23 cellular contexts compared by ENCODE assay signal in the genomic region with DNA sequence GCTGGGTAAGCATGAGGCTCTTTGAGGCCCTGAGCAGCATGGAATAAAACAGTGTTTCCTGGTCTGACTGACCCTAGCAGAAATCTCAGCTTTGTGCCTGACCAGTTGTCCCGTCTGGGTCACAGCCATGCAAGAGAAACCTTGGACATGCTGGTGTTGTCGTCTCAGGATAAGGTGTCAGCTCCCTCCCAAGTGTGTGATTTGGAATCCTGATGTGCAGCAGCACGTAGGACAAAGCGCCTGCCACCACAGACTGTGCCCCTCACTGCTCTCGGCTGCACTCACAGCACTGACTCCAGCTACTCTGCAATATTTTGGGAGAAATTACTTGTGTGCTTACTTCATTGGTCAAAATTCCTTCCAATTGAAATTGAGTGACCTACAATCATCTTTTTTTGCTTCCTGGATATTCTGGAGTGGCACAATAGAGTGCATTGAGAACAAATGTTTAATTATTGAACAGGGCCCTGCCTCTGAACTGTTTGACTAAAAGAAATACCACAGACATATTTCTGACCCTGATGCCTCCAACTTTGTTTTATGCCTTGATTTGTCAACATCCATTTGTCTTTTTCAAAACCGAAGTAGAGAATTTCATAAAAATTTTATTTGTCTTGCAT.
"Had no signal": no experiment of that assay in that cellular context is flagged by ENCODE, and none has a peak within 500 bp of the region (broad histone marks: within the 10 kb centered on the region; RNA-seq: fewer than 3 reads in every experiment).

No MANE protein-coding gene starts in this region.

- H3K9me3 ChIP-seq: right lobe of liver, testis, uterus had no signal

- ATAC-seq: activated CD8-positive, alpha-beta T cell treated with anti-CD3 and anti-CD28 coated beads, Interleukin-2, amount 10 ng/mL, durations not matched to agents 7 days and 5 days; esophagus mucosa; left ventricle myocardium superior; natural killer cell treated with Interleukin-12 subunit alpha and Interleukin-12 subunit beta and Interleukin-15 and Interleukin-18, amount 100 ng/mL, for 72 hours; right lobe of liver; stimulated activated memory B cell treated with anti-CD40 and anti-IgM and Interleukin-4, amounts not matched to agents 10 μg/mL and 1 μg/mL and 100 μg/mL, for 72 hours had no signal

- H3K36me3 ChIP-seq: brain microvascular endothelial cell, right lobe of liver, uterus had no signal

- DNase-seq: activated CD4-positive, alpha-beta T cell treated with anti-CD3 and anti-CD28 coated beads for 1 hour; activated CD4-positive, alpha-beta T cell treated with anti-CD3 and anti-CD28 coated beads, Interleukin-2, amount 50 U/mL, for 1 hour; activated CD8-positive, alpha-beta T cell treated with anti-CD3 and anti-CD28 coated beads, Interleukin-2, amount 10 ng/mL, durations not matched to agents 7 days and 5 days; activated naive CD4-positive, alpha-beta T cell treated with Interleukin-2 at 50 U/mL for 16 hours; activated T-cell treated with anti-CD3 and anti-CD28 coated beads, Interleukin-2, amount 50 U/mL, for 24 hours; aorta; brain microvascular endothelial cell; effector memory CD4-positive, alpha-beta T cell; hippocampal formation; left ventricle myocardium superior; mammary epithelial cell; nucleus accumbens; right lobe of liver; small intestine; stimulated activated CD4-positive, alpha-beta T cell treated with anti-CD3 and anti-CD28 coated beads, Interleukin-2, amount 100 ng/mL, for 24 hours; T-helper 1 cell; testis; uterus had no signal

- H3K36me3 Mint-ChIP-seq: mesothelial cell of epicardium; natural killer cell treated with Interleukin-12 subunit alpha and Interleukin-12 subunit beta and Interleukin-15 and Interleukin-18, amount 100 ng/mL, for 72 hours; stimulated activated memory B cell treated with anti-CD40 and anti-IgM and Interleukin-4, amounts not matched to agents 10 μg/mL and 1 μg/mL and 100 μg/mL, for 72 hours had no signal

- H3K4me3 Mint-ChIP-seq: activated CD8-positive, alpha-beta T cell treated with anti-CD3 and anti-CD28 coated beads, Interleukin-2, amount 10 ng/mL, durations not matched to agents 7 days and 5 days; mesothelial cell of epicardium; natural killer cell treated with Interleukin-12 subunit alpha and Interleukin-12 subunit beta and Interleukin-15 and Interleukin-18, amount 100 ng/mL, for 72 hours; stimulated activated memory B cell treated with anti-CD40 and anti-IgM and Interleukin-4, amounts not matched to agents 10 μg/mL and 1 μg/mL and 100 μg/mL, for 72 hours had no signal

- H3K4me1 ChIP-seq: right lobe of liver, testis, uterus had no signal

- H3K27ac Mint-ChIP-seq: activated CD8-positive, alpha-beta T cell treated with anti-CD3 and anti-CD28 coated beads, Interleukin-2, amount 10 ng/mL, durations not matched to agents 7 days and 5 days; activated T-helper 2 cell treated with anti-CD3 and anti-CD28 coated beads, Interferon-gamma antibody, Interleukin-2, Interleukin-4, amounts not matched to agents 10 μg/mL and 5 μg/mL and 100 μg/mL, durations not matched to agents 14 hours and 24 hours and 36 hours; mesothelial cell of epicardium; natural killer cell treated with Interleukin-12 subunit alpha and Interleukin-12 subunit beta and Interleukin-15 and Interleukin-18, amount 100 ng/mL, for 72 hours; stimulated activated memory B cell treated with anti-CD40 and anti-IgM and Interleukin-4, amounts not matched to agents 10 μg/mL and 1 μg/mL and 100 μg/mL, for 72 hours had no signal

- H3K27ac ChIP-seq: brain microvascular endothelial cell, right lobe of liver, testis, uterus had no signal

- H3K27me3 ChIP-seq: brain microvascular endothelial cell, right lobe of liver, testis, uterus had no signal

- H3K9me3 Mint-ChIP-seq: natural killer cell treated with Interleukin-12 subunit alpha and Interleukin-12 subunit beta and Interleukin-15 and Interleukin-18, amount 100 ng/mL, for 72 hours had no signal

- H3K4me3 ChIP-seq: right lobe of liver, testis, uterus had no signal

- H3K4me1 Mint-ChIP-seq: mesothelial cell of epicardium; stimulated activated memory B cell treated with anti-CD40 and anti-IgM and Interleukin-4, amounts not matched to agents 10 μg/mL and 1 μg/mL and 100 μg/mL, for 72 hours had no signal

- H3K27me3 Mint-ChIP-seq: activated T-cell treated with anti-CD3 and anti-CD28 coated beads, Interleukin-2, amount 50 U/mL, for 24 hours; stimulated activated memory B cell treated with anti-CD40 and anti-IgM and Interleukin-4, amounts not matched to agents 10 μg/mL and 1 μg/mL and 100 μg/mL, for 72 hours had no signal
